In genomic region chr9:131656356-131657030, GRCh38 we compare ENCODE assay signal across 8 cellular contexts.
A peak's percentile ranks its signal among the peaks of the same experiment; 100 is the strongest.
DNase-seq lines count a peak whose midpoint lies in the region; ATAC-seq and TF ChIP-seq lines count a peak whose summit lies in the region.

No MANE protein-coding gene starts in this region.

- H3K36me3 Mint-ChIP-seq in activated naive CD4-positive, alpha-beta T cell treated with anti-CD3 and anti-CD28 coated beads, Interleukin-2, amount 10 ng/mL, durations not matched to agents 7 days and 5 days = peaks cover 6% of the 10 kb centered on the region
- no peaks in the 10 kb centered on the region for H3K36me3 Mint-ChIP-seq in H9 (ENCODE audit: insufficient read depth in 1 of 3, low read depth in 3 of 3)

- no peak overlapping the region for H2AK5ac ChIP-seq in H9 (ENCODE audit: insufficient read length, low read length)

- H3K4me3 Mint-ChIP-seq in activated naive CD4-positive, alpha-beta T cell treated with anti-CD3 and anti-CD28 coated beads, Interleukin-2, amount 10 ng/mL, durations not matched to agents 7 days and 5 days = peak overlapping the region; percentile 18
- no peak overlapping the region for H3K4me3 Mint-ChIP-seq in H9

- H3K56ac ChIP-seq in H9 (ENCODE audit: insufficient read length, low read depth, low read length) = no peak overlapping the region

- no peak overlapping the region for H2AFZ ChIP-seq in H9 (ENCODE audit: low read length)

- peak; percentile 96 for DNase-seq in OCI-M1 (lab: John Stamatoyannopoulos, UW)
- peak; percentile 75 for DNase-seq in activated naive CD4-positive, alpha-beta T cell treated with anti-CD3 and anti-CD28 coated beads, Interleukin-2, amount 10 ng/mL, durations not matched to agents 7 days and 5 days
- peak; percentile 4 for DNase-seq in iPS-NIHi7 (ENCODE audit: extremely low spot score)
- peak; percentile 44 to 60 for DNase-seq in stimulated activated CD8-positive, alpha-beta memory T cell treated with anti-CD3 and anti-CD28 coated beads, Interleukin-15, amount 100 ng/mL, for 4 hours (ENCODE audit: low read depth in 2 of 2)
- no peak for DNase-seq in GOT3 (lab: John Stamatoyannopoulos, UW)
- DNase-seq in H9 = no peak

- H3K23ac ChIP-seq in H9 (ENCODE audit: insufficient read length, low read depth, low read length) = no peak overlapping the region

- no peak overlapping the region for H3K9ac ChIP-seq in H9 (ENCODE audit: extremely low read depth, insufficient read length, low read length)

- peaks cover 63% of the 10 kb centered on the region for H3K4me1 Mint-ChIP-seq in activated naive CD4-positive, alpha-beta T cell treated with anti-CD3 and anti-CD28 coated beads, Interleukin-2, amount 10 ng/mL, durations not matched to agents 7 days and 5 days
- peaks cover 30 to 46% of the 10 kb centered on the region in 2 experiments for H3K4me1 Mint-ChIP-seq in H9

- H2BK120ac ChIP-seq in H9 (ENCODE audit: low read depth, low read length, poor library complexity, severe bottlenecking) = no peak overlapping the region

- H3K9me3 Mint-ChIP-seq in activated naive CD4-positive, alpha-beta T cell treated with anti-CD3 and anti-CD28 coated beads, Interleukin-2, amount 10 ng/mL, durations not matched to agents 7 days and 5 days = no peaks in the 10 kb centered on the region
- no peaks in the 10 kb centered on the region for H3K9me3 Mint-ChIP-seq in H9

- no peak overlapping the region for H2BK15ac ChIP-seq in H9 (ENCODE audit: low read depth, low read length)

- H4K5ac ChIP-seq in H9 (ENCODE audit: insufficient read length, low read depth, low read length) = no peak overlapping the region

- TF ChIP-seq CTCF in H9 (conservative IDR thresholded peaks at IDR 0.05) = no peak

- H3K79me2 ChIP-seq in H9 (ENCODE audit: insufficient read depth, low read length) = peaks cover 6% of the 10 kb centered on the region; the same call in 1 of the 2 replicates

- H3K27me3 Mint-ChIP-seq in activated naive CD4-positive, alpha-beta T cell treated with anti-CD3 and anti-CD28 coated beads, Interleukin-2, amount 10 ng/mL, durations not matched to agents 7 days and 5 days = no peaks in the 10 kb centered on the region
- H3K27me3 Mint-ChIP-seq in H9 (ENCODE audit: low read depth) = no peaks in the 10 kb centered on the region

- no peaks in the 10 kb centered on the region for H3K27me3 ChIP-seq in H9 (ENCODE audit: insufficient read depth, low read length)

- no peak overlapping the region for H2BK5ac ChIP-seq in H9 (ENCODE audit: insufficient read length, low read length)

- no peak overlapping the region for H2BK20ac ChIP-seq in H9 (ENCODE audit: low read depth, low read length, poor library complexity, severe bottlenecking)

- no peaks in the 10 kb centered on the region for H3K23me2 ChIP-seq in H9 (ENCODE audit: insufficient read length, low read depth, low read length, poor library complexity, severe bottlenecking)

- no CpG with 5 or more reads among the region's 9 CpGs for WGBS in H9 (ENCODE audit: extremely low coverage, insufficient read length, low lambda C conversion rate)

- peaks cover 24% of the 10 kb centered on the region; the same call in 1 of the 2 replicates for H3K4me1 ChIP-seq in H9 (ENCODE audit: insufficient read depth, low read length)

- H3K27ac Mint-ChIP-seq in activated naive CD4-positive, alpha-beta T cell treated with anti-CD3 and anti-CD28 coated beads, Interleukin-2, amount 10 ng/mL, durations not matched to agents 7 days and 5 days = peak overlapping the region; percentile 88
- H3K27ac Mint-ChIP-seq in H9 = peak overlapping the region in 1 of 3 experiments; percentile 1; a peak in 1 of 7 replicates

- H4K8ac ChIP-seq in H9 (replicated peaks; ENCODE audit: insufficient read length, low read depth, low read length) = no peak overlapping the region

- H3K27ac ChIP-seq in H9 (ENCODE audit: insufficient read length, low read depth, low read length) = no peak overlapping the region

- CTCF ChIA-PET in activated naive CD4-positive, alpha-beta T cell treated with anti-CD3 and anti-CD28 coated beads, Interleukin-2, amount 10 ng/mL, durations not matched to agents 7 days and 5 days (lab: Charles Lee) = interaction anchor here (0.7 kb wide), 1 partner anchor 84 kb away, joined by 3 read pairs; no protein-coding TSS in a partner anchor

- no peaks in the 10 kb centered on the region for H4K20me1 ChIP-seq in H9 (ENCODE audit: control insufficient read depth, insufficient read depth, insufficient read length)

- H3K18ac ChIP-seq in H9 (ENCODE audit: insufficient read length, low read depth, low read length) = no peak overlapping the region

- H3K14ac ChIP-seq in H9 (ENCODE audit: insufficient read depth, low read length) = no peak overlapping the region

- no peak overlapping the region for H3K4ac ChIP-seq in H9 (ENCODE audit: low read depth, low read length)

- H3K79me1 ChIP-seq in H9 (ENCODE audit: insufficient read depth, low read depth, low read length, poor library complexity, severe bottlenecking) = peaks cover 3% of the 10 kb centered on the region

- no peak overlapping the region for H4K91ac ChIP-seq in H9 (ENCODE audit: insufficient read length, low read depth, low read length)

- H3K4me2 ChIP-seq in H9 (ENCODE audit: insufficient read depth, insufficient read length, low read length) = no peak overlapping the region

- ATAC-seq in HG02623 (IDR thresholded peaks at IDR 0.05; ENCODE audit: unreplicated experiment) = peak; percentile 42

- no peak overlapping the region for H2BK12ac ChIP-seq in H9 (ENCODE audit: insufficient read length, low read depth, low read length)

- H3K9me3 ChIP-seq in H9 (ENCODE audit: control insufficient read depth, low read depth, low read length) = no peaks in the 10 kb centered on the region

- peak overlapping the region; percentile 6; the same call in 1 of the 2 replicates for H3K4me3 ChIP-seq in GM08714 (ENCODE audit: low read length)

- H3T11ph ChIP-seq in H9 (ENCODE audit: low read length) = no peak overlapping the region

Comparison
In these comparisons a context has a peak if more than half of its experiments do, and no peak if none do; other contexts are left out.
1. DNase-seq: peak in OCI-M1 (single experiment), activated naive CD4-positive, alpha-beta T cell treated with anti-CD3 and anti-CD28 coated beads, Interleukin-2, amount 10 ng/mL, durations not matched to agents 7 days and 5 days (single experiment), iPS-NIHi7 (single experiment) and stimulated activated CD8-positive, alpha-beta memory T cell treated with anti-CD3 and anti-CD28 coated beads, Interleukin-15, amount 100 ng/mL, for 4 hours (2 of 2); none in GOT3 (single experiment) and H9 (single experiment).